ENCODE assay signal across 8 cellular contexts in genomic region chr14:77761205-77761931, GRCh38. TPM values are rescaled to one million over a fixed set of nuclear protein-coding genes. Genes with fewer than 3 reads are reported as not detected.
DNase-seq lines count a peak whose midpoint lies in the region; ATAC-seq and TF ChIP-seq lines count a peak whose summit lies in the region.

No MANE protein-coding gene starts in this region.

- H3K27ac Mint-ChIP-seq in activated T-helper 1 cell treated with anti-CD3 and anti-CD28 coated beads, Interleukin-12 subunit alpha, Interleukin-12 subunit beta, Interleukin-2, Interleukin-4 antibody, amounts not matched to agents 30 ng/mL and 10 ng/mL and 1 ng/mL, durations not matched to agents 14 hours and 24 hours and 36 hours = peak overlapping the region; percentile 97
- peak overlapping the region; percentile 99 for H3K27ac Mint-ChIP-seq in neural crest cell (ENCODE audit: unreplicated experiment)

- CTCF ChIA-PET in GM10248 (lab: Yijun Ruan, JAX) = interaction anchor here (1.0 to 2.6 kb wide), 13 partner anchors 9 to 154 kb away, joined by 3 to 12 read pairs (median 4); partner anchors contain the start of gene ADCK1

- H3K4me3 Mint-ChIP-seq in activated T-helper 1 cell treated with anti-CD3 and anti-CD28 coated beads, Interleukin-12 subunit alpha, Interleukin-12 subunit beta, Interleukin-2, Interleukin-4 antibody, amounts not matched to agents 30 ng/mL and 10 ng/mL and 1 ng/mL, durations not matched to agents 14 hours and 24 hours and 36 hours = peak overlapping the region; percentile 96
- H3K4me3 Mint-ChIP-seq in neural crest cell = peak overlapping the region; percentile 99

- intact Hi-C loops in activated T-helper 1 cell treated with anti-CD3 and anti-CD28 coated beads, Interleukin-12 subunit alpha, Interleukin-12 subunit beta, Interleukin-2, Interleukin-4 antibody, amounts not matched to agents 30 ng/mL and 10 ng/mL and 1 ng/mL, durations not matched to agents 14 hours and 24 hours and 36 hours (cut with micrococcal nuclease) = loop anchor here (1.0 to 5.0 kb wide), 7 partner anchors 39 to 459 kb away; partner anchors contain the start of genes ADCK1, ALKBH1, GSTZ1 and SAMD15

- peak; percentile 36 for TF ChIP-seq CTCF in GM10248 (IDR thresholded peaks at IDR 0.05; ENCODE audit: control extremely low read depth, extremely low read depth, low read depth, missing control alignments)
- TF ChIP-seq CTCF in neural crest cell (conservative IDR thresholded peaks at IDR 0.05) = peak; percentile 37

- POLR2A ChIA-PET in GM10248 (lab: Yijun Ruan, JAX) = interaction anchor here (0.5 kb wide), 1 partner anchor 39 kb away, joined by 3 read pairs; no protein-coding TSS in a partner anchor

- peaks cover 38% of the 10 kb centered on the region for H3K4me1 Mint-ChIP-seq in activated T-helper 1 cell treated with anti-CD3 and anti-CD28 coated beads, Interleukin-12 subunit alpha, Interleukin-12 subunit beta, Interleukin-2, Interleukin-4 antibody, amounts not matched to agents 30 ng/mL and 10 ng/mL and 1 ng/mL, durations not matched to agents 14 hours and 24 hours and 36 hours (ENCODE audit: low read depth)
- H3K4me1 Mint-ChIP-seq in neural crest cell = peaks cover 39% of the 10 kb centered on the region

- H3K9me3 Mint-ChIP-seq in activated T-helper 1 cell treated with anti-CD3 and anti-CD28 coated beads, Interleukin-12 subunit alpha, Interleukin-12 subunit beta, Interleukin-2, Interleukin-4 antibody, amounts not matched to agents 30 ng/mL and 10 ng/mL and 1 ng/mL, durations not matched to agents 14 hours and 24 hours and 36 hours = no peaks in the 10 kb centered on the region
- no peaks in the 10 kb centered on the region for H3K9me3 Mint-ChIP-seq in neural crest cell

- H3K27me3 Mint-ChIP-seq in activated T-helper 1 cell treated with anti-CD3 and anti-CD28 coated beads, Interleukin-12 subunit alpha, Interleukin-12 subunit beta, Interleukin-2, Interleukin-4 antibody, amounts not matched to agents 30 ng/mL and 10 ng/mL and 1 ng/mL, durations not matched to agents 14 hours and 24 hours and 36 hours (ENCODE audit: insufficient read depth) = peaks cover 6% of the 10 kb centered on the region
- H3K27me3 Mint-ChIP-seq in neural crest cell (ENCODE audit: low read depth) = no peaks in the 10 kb centered on the region

- ATAC-seq in HG02763 (IDR thresholded peaks at IDR 0.05; ENCODE audit: unreplicated experiment) = peak; percentile 21

- peaks cover 16% of the 10 kb centered on the region for H3K36me3 Mint-ChIP-seq in activated T-helper 1 cell treated with anti-CD3 and anti-CD28 coated beads, Interleukin-12 subunit alpha, Interleukin-12 subunit beta, Interleukin-2, Interleukin-4 antibody, amounts not matched to agents 30 ng/mL and 10 ng/mL and 1 ng/mL, durations not matched to agents 14 hours and 24 hours and 36 hours (ENCODE audit: low read depth)
- H3K36me3 Mint-ChIP-seq in neural crest cell (ENCODE audit: low read depth) = peaks cover 7% of the 10 kb centered on the region

- peak; percentile 59 for DNase-seq in ACHN
- no peak for DNase-seq in GM10248 (ENCODE audit: extremely low spot score)
- peak; percentile 29 for DNase-seq in NCI-H1694 (lab: John Stamatoyannopoulos, UW)
- DNase-seq in activated T-helper 1 cell treated with anti-CD3 and anti-CD28 coated beads, Interleukin-12 subunit alpha, Interleukin-12 subunit beta, Interleukin-2, Interleukin-4 antibody, amounts not matched to agents 30 ng/mL and 10 ng/mL and 1 ng/mL, durations not matched to agents 14 hours and 24 hours and 36 hours (ENCODE audit: low spot score) = no peak
- DNase-seq in germinal center (ENCODE audit: low spot score) = peak; percentile 6
- peak; percentile 12 for DNase-seq in neural crest cell (ENCODE audit: low read depth, low spot score)
- DNase-seq in activated effector memory CD4-positive, alpha-beta T cell treated with Interleukin-2 at 50 U/mL for 16 hours = no peak

- in situ Hi-C loops in ACHN (cut with HindIII; ENCODE audit: low pct_ligation_motif_present, low pct_unique_long_range_greater_than_20kb, low sequenced_read_pairs) = no loop called here

RNA-seq across cellular contexts. Expression of gene SNW1, which starts 0.4 kb away (rescaled TPM):
- 112 and 118 TPM in 2 replicates for total RNA-seq in activated T-helper 1 cell treated with anti-CD3 and anti-CD28 coated beads, Interleukin-12 subunit alpha, Interleukin-12 subunit beta, Interleukin-2, Interleukin-4 antibody, amounts not matched to agents 30 ng/mL and 10 ng/mL and 1 ng/mL, durations not matched to agents 14 hours and 24 hours and 36 hours
- total RNA-seq in neural crest cell = 104 and 107 TPM in 2 replicates

RNA-seq across cellular contexts. Expression of gene ADCK1, which starts 38.5 kb away (rescaled TPM):
- 3.9 and 5.4 TPM in 2 replicates for total RNA-seq in activated T-helper 1 cell treated with anti-CD3 and anti-CD28 coated beads, Interleukin-12 subunit alpha, Interleukin-12 subunit beta, Interleukin-2, Interleukin-4 antibody, amounts not matched to agents 30 ng/mL and 10 ng/mL and 1 ng/mL, durations not matched to agents 14 hours and 24 hours and 36 hours
- total RNA-seq in neural crest cell = 9.0 and 9.5 TPM in 2 replicates

RNA-seq across cellular contexts. Expression of gene SLIRP, which starts 53.5 kb away (rescaled TPM):
- 177 and 178 TPM in 2 replicates for total RNA-seq in activated T-helper 1 cell treated with anti-CD3 and anti-CD28 coated beads, Interleukin-12 subunit alpha, Interleukin-12 subunit beta, Interleukin-2, Interleukin-4 antibody, amounts not matched to agents 30 ng/mL and 10 ng/mL and 1 ng/mL, durations not matched to agents 14 hours and 24 hours and 36 hours
- 164 and 199 TPM in 2 replicates for total RNA-seq in neural crest cell

RNA-seq across cellular contexts. Expression of gene ALKBH1, which starts 53.5 kb away (rescaled TPM):
- total RNA-seq in activated T-helper 1 cell treated with anti-CD3 and anti-CD28 coated beads, Interleukin-12 subunit alpha, Interleukin-12 subunit beta, Interleukin-2, Interleukin-4 antibody, amounts not matched to agents 30 ng/mL and 10 ng/mL and 1 ng/mL, durations not matched to agents 14 hours and 24 hours and 36 hours = 16.3 and 21.9 TPM in 2 replicates
- 13.7 and 18.1 TPM in 2 replicates for total RNA-seq in neural crest cell

Comparison
In these comparisons a context has a peak if more than half of its experiments do, and no peak if none do; other contexts are left out.
1. DNase-seq: peak in ACHN (single experiment), NCI-H1694 (single experiment), germinal center (single experiment) and neural crest cell (single experiment); none in GM10248 (single experiment), activated T-helper 1 cell treated with anti-CD3 and anti-CD28 coated beads, Interleukin-12 subunit alpha, Interleukin-12 subunit beta, Interleukin-2, Interleukin-4 antibody, amounts not matched to agents 30 ng/mL and 10 ng/mL and 1 ng/mL, durations not matched to agents 14 hours and 24 hours and 36 hours (single experiment) and activated effector memory CD4-positive, alpha-beta T cell treated with Interleukin-2 at 50 U/mL for 16 hours (single experiment).